Comparison of ENCODE assay signal across 19 cellular contexts in the genomic region with DNA sequence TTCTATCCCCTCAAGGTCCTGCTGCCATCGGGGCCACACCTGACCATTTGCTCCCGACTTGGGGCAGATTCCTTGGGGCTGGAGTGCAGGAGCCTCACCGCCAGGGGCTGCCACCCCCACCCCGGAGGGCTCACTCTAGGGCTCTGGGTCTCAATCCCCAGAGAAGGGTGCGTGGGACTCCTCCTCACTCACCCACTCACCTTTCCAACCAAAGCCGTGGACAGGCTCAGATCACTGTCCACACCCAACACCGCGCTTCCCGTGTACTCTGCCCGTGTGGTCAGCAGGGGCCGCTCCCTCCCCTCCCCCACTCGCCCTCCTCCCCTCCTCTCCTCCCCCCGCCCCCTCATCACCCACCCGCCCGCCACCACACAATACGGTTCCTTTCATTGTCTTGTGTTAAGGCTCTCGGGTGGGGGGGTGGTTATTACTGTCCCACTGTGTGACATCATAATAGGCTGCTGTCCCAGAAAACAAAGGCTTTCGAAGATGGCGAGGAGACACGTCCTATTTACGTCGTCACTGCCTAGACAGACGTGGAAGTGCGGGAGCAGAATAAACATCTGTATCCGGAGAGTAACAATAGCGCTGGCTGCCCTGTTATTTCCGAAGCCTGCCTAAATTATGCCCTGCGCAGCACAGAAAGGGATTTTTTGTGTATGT.
DNase-seq lines count a peak whose midpoint lies in the region; ATAC-seq, FAIRE-seq and TF ChIP-seq lines count a peak whose summit lies in the region.
"Had no signal": no experiment of that assay in that cellular context is flagged by ENCODE, and none has a peak within 500 bp of the region (broad histone marks: within the 10 kb centered on the region; RNA-seq: fewer than 3 reads in every experiment).

No MANE protein-coding gene starts in this region.

- H4K20me1 ChIP-seq in H1 (replicated peaks in 1 of 2; ENCODE audit: control insufficient read depth in 1 of 2, insufficient read depth in 2 of 2, low read length in 2 of 2) = no peaks in the 10 kb centered on the region

- ATAC-seq in left cardiac atrium (no peak), Right ventricle myocardium inferior (no peak), GM21526 (IDR thresholded peaks at IDR 0.05; ENCODE audit: low FRiP score, unreplicated experiment) (no peak)
- ATAC-seq: activated T-cell treated with anti-CD3 and anti-CD28 coated beads, Interleukin-2, amount 50 U/mL, for 4 hours had no signal

- peak overlapping the region; percentile 36 for H4K91ac ChIP-seq in H1 (replicated peaks; ENCODE audit: insufficient read length, low read length)

- H3K27ac ChIP-seq in H1 (ENCODE audit: low read depth, low read length) (no peak overlapping the region), A673 (ENCODE audit: low read depth, low read length, poor library complexity, severe bottlenecking) (no peak overlapping the region)
- H3K27ac ChIP-seq: cardiac muscle cell, neutrophil had no signal

- no peak overlapping the region for H2AFZ ChIP-seq in H1 (ENCODE audit: low read length)

- H3K79me2 ChIP-seq in H1 (ENCODE audit: control insufficient read depth in 1 of 2, insufficient read depth in 2 of 2, low read length in 2 of 2) = no peaks in the 10 kb centered on the region

- H3K23ac ChIP-seq in H1 (ENCODE audit: insufficient read length) = no peak overlapping the region

- no peaks in the 10 kb centered on the region for H3K36me3 Mint-ChIP-seq in type B pancreatic cell
- H3K36me3 Mint-ChIP-seq: memory B cell had no signal

- 0 out of 2 replicates have a peak overlapping the region, but pooled peaks have one; percentile 50 for H2BK12ac ChIP-seq in H1 (ENCODE audit: low read depth, low read length)

- 71% methylated on average over 18 of the region's 28 CpGs; no CpG with 5 or more reads in 1 of the 2 experiments for WGBS in H1 (ENCODE audit: extremely low coverage in 1 of 2, insufficient coverage in 1 of 2, insufficient read length in 1 of 2, insufficient replicate concordance in 2 of 2, low coverage in 1 of 2, low lambda C conversion rate in 2 of 2, missing lambda C conversion rate in 1 of 2), 2 experiments

- intact Hi-C loops in left cardiac atrium (cut with DNase I) = no loop called here
- intact Hi-C loops in Right ventricle myocardium inferior (cut with DNase I) = no loop called here
- intact Hi-C loops in A673 (cut with micrococcal nuclease; ENCODE audit: unreplicated experiment) = no loop called here

- no peak overlapping the region for H3K56ac ChIP-seq in H1 (replicated peaks; ENCODE audit: insufficient read length, low read depth, low read length)

- H3K36me3 ChIP-seq in H1 (ENCODE audit: control insufficient read depth in 2 of 4, insufficient read depth in 4 of 4, low read length in 3 of 4) = no peaks in the 10 kb centered on the region
- no peaks in the 10 kb centered on the region for H3K36me3 ChIP-seq in A673 (ENCODE audit: insufficient read depth, low read length, poor library complexity, severe bottlenecking)
- H3K36me3 ChIP-seq: cardiac muscle cell, neutrophil had no signal

- TF ChIP-seq RAD21 in H1 (IDR thresholded peaks at IDR 0.05 in 1 of 2, conservative IDR thresholded peaks at IDR 0.05 in 1 of 2; ENCODE audit: low read depth in 2 of 2, low read length in 2 of 2) = no peak

- no peak overlapping the region for H3K4me3 Mint-ChIP-seq in type B pancreatic cell
- H3K4me3 Mint-ChIP-seq: activated CD4-positive, alpha-beta T cell treated with anti-CD3 and anti-CD28 coated beads, Interleukin-2, amount 10 ng/mL, durations not matched to agents 7 days and 5 days; activated T-cell treated with anti-CD3 and anti-CD28 coated beads, Interleukin-2, amount 50 U/mL, for 4 hours; memory B cell had no signal

- peak overlapping the region; percentile 83; the same call in 1 of the 2 replicates for H3K18ac ChIP-seq in H1 (ENCODE audit: extremely low read depth, low read length)

- H3K4ac ChIP-seq in H1 (replicated peaks; ENCODE audit: insufficient read length, low read depth, low read length) = no peak overlapping the region

- no peak overlapping the region; the same call in 1 of the 2 replicates for H2BK5ac ChIP-seq in H1 (ENCODE audit: low read depth, low read length)

- H4K5ac ChIP-seq in H1 (ENCODE audit: insufficient read length, low read depth, low read length) = no peak overlapping the region

- peak overlapping the region in 1 of 4 experiments; percentile 8; a peak in 2 of 8 replicates for H3K4me3 ChIP-seq in H1 (ENCODE audit: extremely low read depth in 1 of 4, insufficient read depth in 2 of 4, low read depth in 3 of 4, low read length in 4 of 4)
- H3K4me3 ChIP-seq in A673 (ENCODE audit: low read depth, low read length, poor library complexity, severe bottlenecking) = no peak overlapping the region
- H3K4me3 ChIP-seq: cardiac muscle cell had no signal

- no peak overlapping the region for H3K27ac Mint-ChIP-seq in type B pancreatic cell
- H3K27ac Mint-ChIP-seq: activated CD4-positive, alpha-beta T cell treated with anti-CD3 and anti-CD28 coated beads, Interleukin-2, amount 10 ng/mL, durations not matched to agents 7 days and 5 days; memory B cell had no signal

- H3K79me1 ChIP-seq in H1 (ENCODE audit: low read depth, low read length) = no peaks in the 10 kb centered on the region

- no TSS peak for BruUV-seq in A673 (replicated peaks; lab: Mats Ljungman, UMichigan)

- TF ChIP-seq CTCF in H1 (IDR thresholded peaks at IDR 0.05; ENCODE audit: control extremely low read depth in 1 of 3, insufficient read depth in 1 of 3, low read depth in 1 of 3, low read length in 3 of 3) = peak; percentile 11 to 36 (median 30)
- no peak for TF ChIP-seq CTCF in type B pancreatic cell (conservative IDR thresholded peaks at IDR 0.05)
- TF ChIP-seq CTCF in A673 (conservative IDR thresholded peaks at IDR 0.05; ENCODE audit: low read depth, low read length) = no peak

- no peak for TF ChIP-seq POLR2A in H1 (IDR thresholded peaks at IDR 0.05; ENCODE audit: control extremely low read depth in 1 of 2, low read depth in 2 of 2, low read length in 2 of 2)

- H2BK120ac ChIP-seq in H1 (replicated peaks; ENCODE audit: low read depth, low read length) = no peak overlapping the region

- TF ChIP-seq EP300 in H1 (IDR thresholded peaks at IDR 0.05; ENCODE audit: borderline replicate concordance in 1 of 2, low read depth in 2 of 2, low read length in 2 of 2) = no peak

- CTCF ChIA-PET in H1 (lab: Charles Lee; ENCODE audit: partially characterized antibody) (no interaction called here), A673 (lab: Charles Lee) (no interaction called here)

- H3K4me1 ChIP-seq in H1 (replicated peaks in 1 of 4; ENCODE audit: control insufficient read depth in 3 of 4, insufficient read depth in 4 of 4, low read length in 3 of 4) = peaks cover 0 to 15% (median 2%) of the 10 kb centered on the region in 4 experiments; a peak in 4 of 7 replicates
- H3K4me1 ChIP-seq in A673 (ENCODE audit: insufficient read depth, low read length, poor library complexity, severe bottlenecking) = no peaks in the 10 kb centered on the region

- H3K9me3 ChIP-seq in H1 (ENCODE audit: insufficient read depth in 2 of 2, low read depth in 1 of 2, low read length in 1 of 2) (no peaks in the 10 kb centered on the region), A673 (ENCODE audit: low read depth, low read length, poor library complexity, severe bottlenecking) (no peaks in the 10 kb centered on the region)
- H3K9me3 ChIP-seq: neutrophil had no signal

- peaks cover 23% of the 10 kb centered on the region for H3K27me3 Mint-ChIP-seq in type B pancreatic cell

- H4K8ac ChIP-seq in H1 (ENCODE audit: extremely low read depth, insufficient read depth, low read length) = peak overlapping the region; percentile 39

- no peak overlapping the region for H2AK5ac ChIP-seq in H1 (ENCODE audit: low read depth, low read length)

- H3K23me2 ChIP-seq in H1 (ENCODE audit: low read depth, low read length) = 0 out of 2 replicates have a peak, but pooled peaks cover 1% of the 10 kb centered on the region

- no peak overlapping the region for H3K14ac ChIP-seq in H1 (ENCODE audit: insufficient read length)

- no peak overlapping the region; a peak in 1 of 7 replicates for H3K9ac ChIP-seq in H1 (replicated peaks in 1 of 4; ENCODE audit: extremely low read depth in 1 of 4, low read depth in 3 of 4, low read length in 3 of 4)

- POLR2A ChIA-PET in H1 (lab: Charles Lee; ENCODE audit: partially characterized antibody) = no interaction called here
- POLR2A ChIA-PET in A673 (lab: Charles Lee; ENCODE audit: low non-redundant PET) = no interaction called here

- peak overlapping the region; percentile 11 to 55; a peak in 2 of 4 replicates for H3K4me2 ChIP-seq in H1 (ENCODE audit: insufficient read depth in 1 of 2, low read depth in 2 of 2, low read length in 2 of 2)

- H3K9me3 Mint-ChIP-seq in type B pancreatic cell = no peaks in the 10 kb centered on the region
- H3K9me3 Mint-ChIP-seq: activated CD4-positive, alpha-beta T cell treated with anti-CD3 and anti-CD28 coated beads, Interleukin-2, amount 10 ng/mL, durations not matched to agents 7 days and 5 days; activated T-cell treated with anti-CD3 and anti-CD28 coated beads, Interleukin-2, amount 50 U/mL, for 4 hours; memory B cell had no signal

- no peak overlapping the region for H2BK15ac ChIP-seq in H1 (ENCODE audit: low read length)

- no peak for FAIRE-seq in H1 (lab: Jason Lieb, UNC)

- DNase-seq in left cardiac atrium = peak; percentile 9
- DNase-seq in Right ventricle myocardium inferior (ENCODE audit: missing footprints) = no peak
- DNase-seq in H1 (ENCODE audit: low read depth in 1 of 2, low spot score in 2 of 2) = no peak
- peak; percentile 51 to 96 for DNase-seq in lung microvascular endothelial cell (ENCODE audit: low read depth in 2 of 2)
- DNase-seq in type B pancreatic cell (ENCODE audit: extremely low spot score, unreplicated experiment) = peak; percentile 37
- DNase-seq in Ammon's horn (ENCODE audit: low spot score) = no peak
- DNase-seq in A673 (ENCODE audit: low spot score) = no peak
- DNase-seq: activated CD4-positive, alpha-beta T cell treated with anti-CD3 and anti-CD28 coated beads, Interleukin-2, amount 10 ng/mL, durations not matched to agents 7 days and 5 days; activated T-cell treated with anti-CD3 and anti-CD28 coated beads, Interleukin-2, amount 50 U/mL, for 4 hours; IMR-90; MV-4-11; NCI-H2029; NCI-H524; stimulated activated CD4-positive, alpha-beta T cell treated with anti-CD3 and anti-CD28 coated beads, Interleukin-4, amount 100 ng/mL, for 24 hours; stimulated activated CD8-positive, alpha-beta memory T cell treated with anti-CD3 and anti-CD28 coated beads, Interleukin-4, amount 100 ng/mL, for 48 hours had no signal

- no peaks in the 10 kb centered on the region for H3K4me1 Mint-ChIP-seq in type B pancreatic cell (ENCODE audit: unreplicated experiment)
- H3K4me1 Mint-ChIP-seq: activated CD4-positive, alpha-beta T cell treated with anti-CD3 and anti-CD28 coated beads, Interleukin-2, amount 10 ng/mL, durations not matched to agents 7 days and 5 days; memory B cell had no signal

- H3K27me3 ChIP-seq in H1 (replicated peaks in 1 of 4; ENCODE audit: control insufficient read depth in 3 of 4, extremely low read depth in 1 of 4, insufficient read depth in 3 of 4, low read length in 3 of 4) (no peaks in the 10 kb centered on the region; a peak in 1 of 7 replicates), A673 (replicated peaks; ENCODE audit: insufficient read depth, low read depth, low read length, poor library complexity) (peaks cover 61% of the 10 kb centered on the region)

- H2BK20ac ChIP-seq in H1 (ENCODE audit: low read length) = no peak overlapping the region

Comparison
In these comparisons a context has a peak if more than half of its experiments do, and no peak if none do; other contexts are left out.
1. DNase-seq: peak in left cardiac atrium (single experiment), lung microvascular endothelial cell (2 of 2) and type B pancreatic cell (single experiment); none in Right ventricle myocardium inferior (single experiment), H1 (0 of 2), Ammon's horn (single experiment) and A673 (single experiment).
2. CTCF ChIP-seq: peak in H1 (3 of 3); none in type B pancreatic cell (single experiment) and A673 (single experiment).